Comparison of ENCODE assay signal across 8 cellular contexts in genomic region chr12:110338754-110339153, GRCh38. TPM values are rescaled to one million over a fixed set of nuclear protein-coding genes. Genes with fewer than 3 reads are reported as not detected.
DNase-seq lines count a peak whose midpoint lies in the region; ATAC-seq and TF ChIP-seq lines count a peak whose summit lies in the region.

No MANE protein-coding gene starts in this region.

- ATAC-seq in memory B cell (ENCODE audit: low read depth) (peak; percentile 74), HG02973 (IDR thresholded peaks at IDR 0.05; ENCODE audit: unreplicated experiment) (no peak), HG03521 (IDR thresholded peaks at IDR 0.05; ENCODE audit: unreplicated experiment) (no peak)

- H3K36me3 Mint-ChIP-seq in Calu3 (ENCODE audit: insufficient read depth, unreplicated experiment) (peaks cover 98% of the 10 kb centered on the region), memory B cell (peaks cover 53% of the 10 kb centered on the region)

- TF ChIP-seq CTCF in Calu3 (IDR thresholded peaks at IDR 0.05; ENCODE audit: unreplicated experiment) = no peak
- TF ChIP-seq CTCF in GM20000 (IDR thresholded peaks at IDR 0.05; ENCODE audit: extremely low read depth, missing control alignments) = no peak
- TF ChIP-seq CTCF in VCaP (conservative IDR thresholded peaks at IDR 0.05) = no peak

- H3K27ac Mint-ChIP-seq in Calu3 (ENCODE audit: unreplicated experiment) (peak overlapping the region; percentile 89), memory B cell (peak overlapping the region; percentile 1)

- CTCF ChIA-PET in Calu3 (lab: Charles Lee) = interaction anchor here (1.0 to 2.1 kb wide), 2 partner anchors 8 to 17 kb away, joined by 4 to 6 read pairs; no protein-coding TSS in a partner anchor

- BruUV-seq in Calu3 (replicated peaks; lab: Mats Ljungman, UMichigan) = no TSS peak

- H3K4me3 Mint-ChIP-seq in Calu3 (ENCODE audit: low read depth, unreplicated experiment) (peak overlapping the region; percentile 28), memory B cell (no peak overlapping the region)

- DNase-seq in Calu3 = no peak
- peak; percentile 25 for DNase-seq in GM20000 (ENCODE audit: low spot score)
- DNase-seq in memory B cell (ENCODE audit: low spot score in 2 of 2) = peak in 1 of 2 donors; percentile 13
- no peak for DNase-seq in NCI-H345 treated with DMSO at 0.1 percent for 48 hours (lab: John Stamatoyannopoulos, UW; ENCODE audit: unreplicated experiment)
- no peak for DNase-seq in DMS153 (lab: John Stamatoyannopoulos, UW)

- no peaks in the 10 kb centered on the region for H3K9me3 Mint-ChIP-seq in Calu3 (ENCODE audit: low read depth, unreplicated experiment)
- H3K9me3 Mint-ChIP-seq in memory B cell = no peaks in the 10 kb centered on the region

- H3K4me1 Mint-ChIP-seq in Calu3 (ENCODE audit: low read depth, unreplicated experiment) = peaks cover 38% of the 10 kb centered on the region
- peaks cover 11% of the 10 kb centered on the region for H3K4me1 Mint-ChIP-seq in memory B cell

- intact Hi-C loops in Calu3 (cut with micrococcal nuclease; ENCODE audit: unreplicated experiment) = loop anchor here (1.0 to 5.0 kb wide), 3 partner anchors 51 to 231 kb away; no protein-coding TSS in a partner anchor

- peak overlapping the region; percentile 68 for H3K27ac ChIP-seq in VCaP

- H3K27me3 Mint-ChIP-seq in Calu3 (ENCODE audit: unreplicated experiment) (no peaks in the 10 kb centered on the region), memory B cell (no peaks in the 10 kb centered on the region)

RNA-seq across cellular contexts. Expression of gene ATP2A2, which starts 57.7 kb away (rescaled TPM):
- total RNA-seq in Calu3 (2022) = 388 and 437 TPM in 2 replicates
